25 cellular contexts compared by ENCODE assay signal in the genomic region with DNA sequence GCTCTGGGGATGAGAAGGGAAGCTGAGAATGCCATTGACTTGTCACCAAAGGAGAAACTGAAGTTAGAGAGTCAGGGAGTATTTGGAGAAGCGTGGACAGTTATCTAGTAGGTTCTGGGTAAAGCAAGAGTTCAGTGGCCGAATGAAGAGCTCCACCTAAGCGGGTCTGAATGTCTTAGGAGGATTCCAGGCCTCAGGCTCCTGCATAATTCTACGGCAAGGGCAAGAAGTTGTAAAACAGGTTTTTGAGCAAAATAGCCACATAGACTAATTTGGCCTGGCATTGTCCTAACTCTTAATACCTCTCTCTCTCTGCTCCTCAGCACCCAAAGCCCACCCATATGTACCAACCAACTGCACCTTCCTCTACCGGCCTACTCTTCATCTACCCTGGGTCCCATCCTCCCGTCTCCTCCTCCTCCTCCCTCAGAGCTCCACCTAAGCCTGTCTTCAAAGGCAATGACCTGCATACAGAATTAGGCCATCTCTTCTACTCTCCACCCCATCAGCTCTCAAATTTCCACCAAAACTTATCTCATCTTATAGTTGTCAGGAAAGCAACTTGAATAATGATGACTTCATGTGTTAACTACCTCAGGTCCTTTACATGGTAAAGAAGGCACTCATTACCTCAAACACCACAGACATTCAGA. TPM values are rescaled to one million over a fixed set of nuclear protein-coding genes. Genes with fewer than 3 reads are reported as not detected.
A peak's percentile ranks its signal among the peaks of the same experiment; 100 is the strongest.
DNase-seq lines count a peak whose midpoint lies in the region; ATAC-seq, FAIRE-seq and TF ChIP-seq lines count a peak whose summit lies in the region.
"Had no signal": no experiment of that assay in that cellular context is flagged by ENCODE, and none has a peak within 500 bp of the region (broad histone marks: within the 10 kb centered on the region; RNA-seq: fewer than 3 reads in every experiment).

No MANE protein-coding gene starts in this region.

- H3K36me3 ChIP-seq in bronchial epithelial cell (ENCODE audit: control insufficient read depth, insufficient read depth, low read length) (no peaks in the 10 kb centered on the region), thyroid gland (peaks cover 5 to 6% of the 10 kb centered on the region in 2 donors)
- H3K36me3 ChIP-seq: BE2C, MG63, Peyer's patch had no signal

- H3K4me3 ChIP-seq in bronchial epithelial cell (ENCODE audit: low read depth, low read length) (no peak overlapping the region), thyroid gland (replicated peaks in 1 of 3) (no peak overlapping the region)
- H3K4me3 ChIP-seq: MG63, Peyer's patch had no signal

- no peak for ATAC-seq in SK-N-SH treated with all-trans-retinoic acid at 6 μM for 48 hours
- ATAC-seq: HepG2 had no signal

- TF ChIP-seq POLR2A in thyroid gland (IDR thresholded peaks at IDR 0.05) = no peak

- peak; percentile 55 for FAIRE-seq in bronchial epithelial cell (lab: Jason Lieb, UNC)
- FAIRE-seq: GM12892, HepG2 had no signal

- no peaks in the 10 kb centered on the region for H3K9me3 ChIP-seq in thyroid gland
- H3K9me3 ChIP-seq: BE2C, MG63, Peyer's patch had no signal

- no peak for TF ChIP-seq CTCF in bronchial epithelial cell (IDR thresholded peaks at IDR 0.05; ENCODE audit: insufficient read depth, low read length, severe bottlenecking)
- no peak for TF ChIP-seq CTCF in thyroid gland (IDR thresholded peaks at IDR 0.05)

- 74% methylated on average over 6 of the region's 6 CpGs for WGBS in thyroid gland, 2 donors

- peaks cover 0 to 7% of the 10 kb centered on the region in 2 donors for H3K4me1 ChIP-seq in thyroid gland
- H3K4me1 ChIP-seq: BE2C had no signal

- H3K27me3 ChIP-seq in bronchial epithelial cell (ENCODE audit: control insufficient read depth, insufficient read depth, low read length) (no peaks in the 10 kb centered on the region), thyroid gland (no peaks in the 10 kb centered on the region)
- H3K27me3 ChIP-seq: BE2C, MG63, Peyer's patch had no signal

- intact Hi-C loops in thyroid gland (cut with DNase I) = no loop called here

- H3K27ac ChIP-seq in thyroid gland = peak overlapping the region in 2 of 3 donors; percentile 40 to 64
- H3K27ac ChIP-seq: Peyer's patch had no signal

- DNase-seq in NCI-H748 (lab: John Stamatoyannopoulos, UW; ENCODE audit: unreplicated experiment) (peak; percentile 14), NCI-H748 treated with DMSO at 0.1 percent for 48 hours (lab: John Stamatoyannopoulos, UW) (no peak), bronchial epithelial cell (ENCODE audit: low read depth) (peak; percentile 42), left kidney (ENCODE audit: low read depth, low spot score) (peak; percentile 13), thyroid gland (peak; percentile 21 to 30), SW 1271 (lab: John Stamatoyannopoulos, UW) (no peak), cortex of kidney (lab: John Stamatoyannopoulos, UW) (no peak)
- DNase-seq: 8988T; ACHN; BE2C; CD8-positive, alpha-beta memory T cell; DMS 273 treated with DMSO at 0.1 percent for 48 hours; DND-41; MG63; NCI-H2029; NCI-H446 treated with DMSO at 0.1 percent for 48 hours; NCI-H526; Peyer's patch; SHP77 treated with DMSO at 0.1 percent for 48 hours had no signal

TF ChIP-seq in SK-N-SH treated with all-trans-retinoic acid at 6 μM for 48 hours, 23 proteins besides CTCF, POLR2A, EP300 and RAD21:
- TF ChIP-seq ZNF565 (CRISPR knock-in tag; conservative IDR thresholded peaks at IDR 0.05; ENCODE audit: low read depth) = no peak
- TF ChIP-seq, protein P1, sequence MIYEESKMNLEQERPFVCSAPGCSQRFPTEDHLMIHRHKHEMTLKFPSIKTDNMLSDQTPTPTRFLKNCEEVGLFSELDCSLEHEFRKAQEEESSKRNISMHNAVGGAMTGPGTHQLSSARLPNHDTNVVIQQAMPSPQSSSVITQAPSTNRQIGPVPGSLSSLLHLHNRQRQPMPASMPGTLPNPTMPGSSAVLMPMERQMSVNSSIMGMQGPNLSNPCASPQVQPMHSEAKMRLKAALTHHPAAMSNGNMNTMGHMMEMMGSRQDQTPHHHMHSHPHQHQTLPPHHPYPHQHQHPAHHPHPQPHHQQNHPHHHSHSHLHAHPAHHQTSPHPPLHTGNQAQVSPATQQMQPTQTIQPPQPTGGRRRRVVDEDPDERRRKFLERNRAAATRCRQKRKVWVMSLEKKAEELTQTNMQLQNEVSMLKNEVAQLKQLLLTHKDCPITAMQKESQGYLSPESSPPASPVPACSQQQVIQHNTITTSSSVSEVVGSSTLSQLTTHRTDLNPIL (CRISPR knock-in tag; IDR thresholded peaks at IDR 0.05; ENCODE audit: low read depth) = no peak
- TF ChIP-seq ZC3H10 (CRISPR knock-in tag; IDR thresholded peaks at IDR 0.05) = no peak
- TF ChIP-seq, protein P2, sequence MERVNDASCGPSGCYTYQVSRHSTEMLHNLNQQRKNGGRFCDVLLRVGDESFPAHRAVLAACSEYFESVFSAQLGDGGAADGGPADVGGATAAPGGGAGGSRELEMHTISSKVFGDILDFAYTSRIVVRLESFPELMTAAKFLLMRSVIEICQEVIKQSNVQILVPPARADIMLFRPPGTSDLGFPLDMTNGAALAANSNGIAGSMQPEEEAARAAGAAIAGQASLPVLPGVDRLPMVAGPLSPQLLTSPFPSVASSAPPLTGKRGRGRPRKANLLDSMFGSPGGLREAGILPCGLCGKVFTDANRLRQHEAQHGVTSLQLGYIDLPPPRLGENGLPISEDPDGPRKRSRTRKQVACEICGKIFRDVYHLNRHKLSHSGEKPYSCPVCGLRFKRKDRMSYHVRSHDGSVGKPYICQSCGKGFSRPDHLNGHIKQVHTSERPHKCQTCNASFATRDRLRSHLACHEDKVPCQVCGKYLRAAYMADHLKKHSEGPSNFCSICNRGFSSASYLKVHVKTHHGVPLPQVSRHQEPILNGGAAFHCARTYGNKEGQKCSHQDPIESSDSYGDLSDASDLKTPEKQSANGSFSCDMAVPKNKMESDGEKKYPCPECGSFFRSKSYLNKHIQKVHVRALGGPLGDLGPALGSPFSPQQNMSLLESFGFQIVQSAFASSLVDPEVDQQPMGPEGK (CRISPR knock-in tag; IDR thresholded peaks at IDR 0.05; ENCODE audit: borderline replicate concordance) = no peak
- no peak for TF ChIP-seq TCF4 (CRISPR knock-in tag; IDR thresholded peaks at IDR 0.05; ENCODE audit: borderline replicate concordance)
- TF ChIP-seq ZFP3 (CRISPR knock-in tag; IDR thresholded peaks at IDR 0.05) = no peak
- TF ChIP-seq RARB (CRISPR knock-in tag; IDR thresholded peaks at IDR 0.05) = no peak
- TF ChIP-seq, protein P3, sequence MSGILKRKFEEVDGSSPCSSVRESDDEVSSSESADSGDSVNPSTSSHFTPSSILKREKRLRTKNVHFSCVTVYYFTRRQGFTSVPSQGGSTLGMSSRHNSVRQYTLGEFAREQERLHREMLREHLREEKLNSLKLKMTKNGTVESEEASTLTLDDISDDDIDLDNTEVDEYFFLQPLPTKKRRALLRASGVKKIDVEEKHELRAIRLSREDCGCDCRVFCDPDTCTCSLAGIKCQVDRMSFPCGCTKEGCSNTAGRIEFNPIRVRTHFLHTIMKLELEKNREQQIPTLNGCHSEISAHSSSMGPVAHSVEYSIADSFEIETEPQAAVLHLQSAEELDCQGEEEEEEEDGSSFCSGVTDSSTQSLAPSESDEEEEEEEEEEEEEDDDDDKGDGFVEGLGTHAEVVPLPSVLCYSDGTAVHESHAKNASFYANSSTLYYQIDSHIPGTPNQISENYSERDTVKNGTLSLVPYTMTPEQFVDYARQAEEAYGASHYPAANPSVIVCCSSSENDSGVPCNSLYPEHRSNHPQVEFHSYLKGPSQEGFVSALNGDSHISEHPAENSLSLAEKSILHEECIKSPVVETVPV (CRISPR knock-in tag; IDR thresholded peaks at IDR 0.05) = no peak
- TF ChIP-seq, protein P4, sequence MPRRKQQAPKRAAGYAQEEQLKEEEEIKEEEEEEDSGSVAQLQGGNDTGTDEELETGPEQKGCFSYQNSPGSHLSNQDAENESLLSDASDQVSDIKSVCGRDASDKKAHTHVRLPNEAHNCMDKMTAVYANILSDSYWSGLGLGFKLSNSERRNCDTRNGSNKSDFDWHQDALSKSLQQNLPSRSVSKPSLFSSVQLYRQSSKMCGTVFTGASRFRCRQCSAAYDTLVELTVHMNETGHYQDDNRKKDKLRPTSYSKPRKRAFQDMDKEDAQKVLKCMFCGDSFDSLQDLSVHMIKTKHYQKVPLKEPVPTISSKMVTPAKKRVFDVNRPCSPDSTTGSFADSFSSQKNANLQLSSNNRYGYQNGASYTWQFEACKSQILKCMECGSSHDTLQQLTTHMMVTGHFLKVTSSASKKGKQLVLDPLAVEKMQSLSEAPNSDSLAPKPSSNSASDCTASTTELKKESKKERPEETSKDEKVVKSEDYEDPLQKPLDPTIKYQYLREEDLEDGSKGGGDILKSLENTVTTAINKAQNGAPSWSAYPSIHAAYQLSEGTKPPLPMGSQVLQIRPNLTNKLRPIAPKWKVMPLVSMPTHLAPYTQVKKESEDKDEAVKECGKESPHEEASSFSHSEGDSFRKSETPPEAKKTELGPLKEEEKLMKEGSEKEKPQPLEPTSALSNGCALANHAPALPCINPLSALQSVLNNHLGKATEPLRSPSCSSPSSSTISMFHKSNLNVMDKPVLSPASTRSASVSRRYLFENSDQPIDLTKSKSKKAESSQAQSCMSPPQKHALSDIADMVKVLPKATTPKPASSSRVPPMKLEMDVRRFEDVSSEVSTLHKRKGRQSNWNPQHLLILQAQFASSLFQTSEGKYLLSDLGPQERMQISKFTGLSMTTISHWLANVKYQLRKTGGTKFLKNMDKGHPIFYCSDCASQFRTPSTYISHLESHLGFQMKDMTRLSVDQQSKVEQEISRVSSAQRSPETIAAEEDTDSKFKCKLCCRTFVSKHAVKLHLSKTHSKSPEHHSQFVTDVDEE (CRISPR knock-in tag; IDR thresholded peaks at IDR 0.05) = no peak
- TF ChIP-seq PPARA (CRISPR knock-in tag; IDR thresholded peaks at IDR 0.05; ENCODE audit: borderline replicate concordance) = no peak
- TF ChIP-seq TOX (CRISPR knock-in tag; IDR thresholded peaks at IDR 0.05; ENCODE audit: borderline replicate concordance) = no peak
- no peak for TF ChIP-seq CSDC2 (CRISPR knock-in tag; IDR thresholded peaks at IDR 0.05)
- TF ChIP-seq ZNF8 (CRISPR knock-in tag; IDR thresholded peaks at IDR 0.05) = no peak
- no peak for TF ChIP-seq BACH2 (CRISPR knock-in tag; IDR thresholded peaks at IDR 0.05; ENCODE audit: borderline replicate concordance)
- no peak for TF ChIP-seq ZNF70 (CRISPR knock-in tag; IDR thresholded peaks at IDR 0.05)
- TF ChIP-seq ESRRG (CRISPR knock-in tag; IDR thresholded peaks at IDR 0.05) = no peak
- no peak for TF ChIP-seq ZFP30 (CRISPR knock-in tag; IDR thresholded peaks at IDR 0.05)
TF ChIP-seq in SK-N-SH treated with all-trans-retinoic acid at 6 μM for 48 hours: peak in this region for 0.

RNA-seq across cellular contexts. Expression of a gene that starts 42.0 kb away (rescaled TPM):
- total RNA-seq in bronchial epithelial cell (0.51 and 1.6 TPM in 2 replicates), thyroid gland (1 to 10 TPM in 3 of 4 donors, under 1 TPM in 1; 0.93 to 4.3 (median 1.7) TPM)
- total RNA-seq: CD8-positive, alpha-beta memory T cell; HepG2 had no signal

RNA-seq across cellular contexts. Expression of a gene that starts 52.3 kb away (rescaled TPM):
- total RNA-seq in bronchial epithelial cell (not detected in 2 replicates), thyroid gland (100 to 1,000 TPM; 296 to 403 (median 324) TPM)
- total RNA-seq: CD8-positive, alpha-beta memory T cell; H4; HepG2; HT1080; LHCN-M2 had no signal

Comparison
In these comparisons a context has a peak if more than half of its experiments do, and no peak if none do; other contexts are left out.
1. DNase-seq: peak in NCI-H748 (single experiment), bronchial epithelial cell (single experiment), left kidney (single experiment) and thyroid gland (2 of 2); none in NCI-H748 treated with DMSO at 0.1 percent for 48 hours (single experiment), SW 1271 (0 of 2) and cortex of kidney (single experiment).
2. RNA of a gene that starts 52.3 kb away (total RNA-seq): 296 to 403 TPM in thyroid gland; not detected in bronchial epithelial cell; every median in the first group is over 100 times any median in the second.